ENCODE assay signal across 9 cellular contexts in the genomic region with DNA sequence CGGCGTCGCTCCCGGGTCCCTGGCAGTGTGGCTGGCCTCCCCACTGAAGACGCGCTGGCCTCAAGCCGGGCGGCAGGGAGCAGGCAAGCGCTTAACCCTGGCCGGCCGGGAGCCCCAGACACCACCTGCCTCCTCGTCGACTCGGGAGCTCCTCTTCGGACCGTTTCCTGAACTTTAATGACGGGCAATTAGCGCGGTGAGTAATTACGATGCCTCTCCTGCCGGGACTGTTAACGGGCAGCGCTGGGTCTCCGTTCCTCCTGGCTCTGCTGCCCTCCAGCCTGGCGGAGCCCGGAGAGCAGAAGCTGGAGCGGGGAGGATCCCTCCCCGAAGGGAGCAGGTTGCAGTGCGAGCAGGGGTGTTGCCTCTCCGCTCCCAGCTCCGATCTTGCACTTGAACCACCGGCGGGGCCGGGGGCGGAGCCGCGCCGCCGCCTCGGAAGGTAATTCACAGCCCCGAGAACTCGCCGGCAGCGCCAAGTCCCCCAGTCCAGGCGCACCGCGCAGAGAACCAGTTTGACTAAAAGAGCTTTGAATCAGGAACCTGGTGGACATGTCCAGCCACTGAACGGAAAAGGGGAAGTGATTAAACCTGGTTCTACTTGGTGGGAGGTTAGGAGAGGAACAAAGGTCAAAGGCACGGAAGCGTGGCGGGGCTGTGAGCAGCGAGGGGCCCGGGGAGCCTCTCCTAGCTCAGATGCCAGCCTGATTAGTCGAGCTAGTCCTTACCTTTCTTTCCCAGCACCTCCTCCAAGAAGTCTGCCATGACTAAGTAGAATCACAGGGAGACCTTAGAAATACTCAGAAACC. TPM values are rescaled to one million over a fixed set of nuclear protein-coding genes. Genes with fewer than 3 reads are reported as not detected.
DNase-seq lines count a peak whose midpoint lies in the region; ATAC-seq and TF ChIP-seq lines count a peak whose summit lies in the region.
"Had no signal": no experiment of that assay in that cellular context is flagged by ENCODE, and none has a peak within 500 bp of the region (broad histone marks: within the 10 kb centered on the region; RNA-seq: fewer than 3 reads in every experiment).

No MANE protein-coding gene starts in this region.

- intact Hi-C loops in Right ventricle myocardium superior (cut with DNase I): no loop called here

- H3K9me3 ChIP-seq in OCI-LY1 (ENCODE audit: low read length): no peaks in the 10 kb centered on the region

- H3K27me3 ChIP-seq in OCI-LY1 (ENCODE audit: insufficient read depth, low read length): peaks cover 22% of the 10 kb centered on the region

- no peak overlapping the region for H3K27ac ChIP-seq in OCI-LY1 (ENCODE audit: low read depth, low read length, poor library complexity, severe bottlenecking)
- H3K27ac ChIP-seq: KMS-11 had no signal

- no peaks in the 10 kb centered on the region for H3F3A ChIP-seq in OCI-LY1 (ENCODE audit: insufficient read depth, low read length)

- H3K4me2 ChIP-seq in OCI-LY1 (ENCODE audit: low read length): peak overlapping the region; percentile 67
- H3K4me2 ChIP-seq: KMS-11 had no signal

- H3K79me2 ChIP-seq in OCI-LY1 (ENCODE audit: insufficient read depth, low read length): no peaks in the 10 kb centered on the region

- peak overlapping the region; percentile 49 for H3K4me3 ChIP-seq in OCI-LY1 (ENCODE audit: low read depth, low read length, poor library complexity, severe bottlenecking)

- peaks cover 7% of the 10 kb centered on the region for H3K4me1 ChIP-seq in OCI-LY1 (ENCODE audit: insufficient read depth, low read length, severe bottlenecking)

- TF ChIP-seq CTCF in OCI-LY1 (IDR thresholded peaks at IDR 0.05; ENCODE audit: low read length): no peak

- H4K20me1 ChIP-seq in OCI-LY1 (ENCODE audit: insufficient read depth, low read length): no peaks in the 10 kb centered on the region

- no peak overlapping the region for H2AFZ ChIP-seq in OCI-LY1 (ENCODE audit: low read length)

- no peaks in the 10 kb centered on the region for H3K36me3 ChIP-seq in OCI-LY1 (ENCODE audit: insufficient read depth, low read length)

- DNase-seq in COLO668 (lab: John Stamatoyannopoulos, UW; ENCODE audit: unreplicated experiment) (peak; percentile 78), Right ventricle myocardium superior (peak; percentile 51), pons (ENCODE audit: low spot score) (peak; percentile 49), HUDEP-2 (lab: John Stamatoyannopoulos, UW; ENCODE audit: unreplicated experiment in 76 of 76) (no peak)
- peak; percentile 39 for DNase-seq in activated effector memory CD4-positive, alpha-beta T cell treated with Interleukin-2 at 50 U/mL for 16 hours

- H3K9ac ChIP-seq in OCI-LY1 (ENCODE audit: low read length): no peak overlapping the region; the same call in 1 of the 2 replicates
- H3K9ac ChIP-seq: KMS-11 had no signal

- ATAC-seq in HG02759 (IDR thresholded peaks at IDR 0.05; ENCODE audit: unreplicated experiment): peak; percentile 57
- ATAC-seq in Right ventricle myocardium superior (ENCODE audit: poor library complexity): peak; percentile 62
- no peak for ATAC-seq in GM19452 (IDR thresholded peaks at IDR 0.05; ENCODE audit: unreplicated experiment)

- no peaks in the 10 kb centered on the region for H3K9me2 ChIP-seq in OCI-LY1 (ENCODE audit: low read depth, low read length)

RNA-seq across cellular contexts. Expression of a gene that starts 18.3 kb away (rescaled TPM):
- 20.0 TPM for total RNA-seq in Right ventricle myocardium superior

RNA-seq across cellular contexts. Expression of a gene that starts 33.6 kb away (rescaled TPM):
- 19.7 TPM for total RNA-seq in Right ventricle myocardium superior

Comparison
In these comparisons a context has a peak if more than half of its experiments do, and no peak if none do; other contexts are left out.
1. DNase-seq: peak in COLO668 (single experiment), activated effector memory CD4-positive, alpha-beta T cell treated with Interleukin-2 at 50 U/mL for 16 hours (single experiment), Right ventricle myocardium superior (single experiment) and pons (single experiment); none in HUDEP-2 (0 of 76).